ENCODE assay signal across 1 cellular context in the genomic region with DNA sequence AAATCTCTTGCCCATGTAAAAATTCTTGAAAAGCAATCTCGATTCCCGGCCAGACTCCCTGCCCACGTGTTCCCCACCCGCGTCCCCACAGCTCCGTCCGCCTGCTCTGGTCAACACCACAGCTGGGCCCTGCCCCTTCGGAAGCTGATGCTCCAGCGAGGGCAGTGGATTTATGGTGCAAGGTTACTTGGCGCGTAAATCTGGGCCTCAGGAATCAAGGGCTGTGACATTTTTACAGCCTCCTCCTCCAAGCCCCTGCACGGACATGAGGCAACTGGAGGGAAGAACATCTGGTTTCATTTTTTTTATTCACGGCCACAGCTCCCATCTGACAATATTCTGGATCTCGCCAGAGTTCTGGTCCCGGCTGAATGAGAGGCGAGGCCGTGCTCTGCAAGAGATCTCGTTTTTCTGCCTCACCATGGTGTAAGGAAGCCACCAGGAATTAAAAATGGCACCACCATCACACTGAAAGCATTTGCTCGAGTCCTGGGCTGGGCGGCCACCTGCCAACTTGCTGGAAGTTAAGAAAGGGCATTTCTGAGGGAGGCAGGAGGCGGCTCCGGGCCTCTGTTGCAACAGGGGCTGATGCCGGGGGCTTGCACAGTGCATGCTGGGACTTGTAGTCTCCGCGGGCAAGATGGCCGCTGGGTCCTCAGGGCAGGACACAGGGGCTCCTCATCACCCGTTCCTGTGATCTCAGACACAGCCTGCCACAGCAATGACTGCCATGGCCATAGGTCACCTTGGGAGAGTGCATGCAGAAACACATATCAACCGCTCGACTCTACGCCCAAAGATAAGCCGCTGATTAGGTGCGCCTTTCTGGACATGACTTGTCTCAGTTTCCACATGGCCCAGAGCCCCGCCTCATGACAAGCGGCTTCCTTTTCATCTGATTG.
TF ChIP-seq lines count a peak whose summit lies in the region.

No MANE protein-coding gene starts in this region.

TF ChIP-seq in SK-N-SH treated with all-trans-retinoic acid at 6 μM for 48 hours, 23 proteins besides CTCF, POLR2A, EP300 and RAD21 (continued from another document):
- TF ChIP-seq TCF4 (CRISPR knock-in tag; IDR thresholded peaks at IDR 0.05; ENCODE audit: borderline replicate concordance) (no peak), CSDC2 (CRISPR knock-in tag; IDR thresholded peaks at IDR 0.05) (no peak), ZNF8 (CRISPR knock-in tag; IDR thresholded peaks at IDR 0.05) (no peak), OSR1 (CRISPR knock-in tag; IDR thresholded peaks at IDR 0.05) (no peak), ARNTL (CRISPR knock-in tag; IDR thresholded peaks at IDR 0.05; ENCODE audit: borderline replicate concordance, low read depth) (no peak), ZFP30 (CRISPR knock-in tag; IDR thresholded peaks at IDR 0.05) (no peak), ESRRG (CRISPR knock-in tag; IDR thresholded peaks at IDR 0.05) (no peak)
- TF ChIP-seq, protein P1, sequence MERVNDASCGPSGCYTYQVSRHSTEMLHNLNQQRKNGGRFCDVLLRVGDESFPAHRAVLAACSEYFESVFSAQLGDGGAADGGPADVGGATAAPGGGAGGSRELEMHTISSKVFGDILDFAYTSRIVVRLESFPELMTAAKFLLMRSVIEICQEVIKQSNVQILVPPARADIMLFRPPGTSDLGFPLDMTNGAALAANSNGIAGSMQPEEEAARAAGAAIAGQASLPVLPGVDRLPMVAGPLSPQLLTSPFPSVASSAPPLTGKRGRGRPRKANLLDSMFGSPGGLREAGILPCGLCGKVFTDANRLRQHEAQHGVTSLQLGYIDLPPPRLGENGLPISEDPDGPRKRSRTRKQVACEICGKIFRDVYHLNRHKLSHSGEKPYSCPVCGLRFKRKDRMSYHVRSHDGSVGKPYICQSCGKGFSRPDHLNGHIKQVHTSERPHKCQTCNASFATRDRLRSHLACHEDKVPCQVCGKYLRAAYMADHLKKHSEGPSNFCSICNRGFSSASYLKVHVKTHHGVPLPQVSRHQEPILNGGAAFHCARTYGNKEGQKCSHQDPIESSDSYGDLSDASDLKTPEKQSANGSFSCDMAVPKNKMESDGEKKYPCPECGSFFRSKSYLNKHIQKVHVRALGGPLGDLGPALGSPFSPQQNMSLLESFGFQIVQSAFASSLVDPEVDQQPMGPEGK (CRISPR knock-in tag; IDR thresholded peaks at IDR 0.05; ENCODE audit: borderline replicate concordance) = no peak
